In the genomic region with DNA sequence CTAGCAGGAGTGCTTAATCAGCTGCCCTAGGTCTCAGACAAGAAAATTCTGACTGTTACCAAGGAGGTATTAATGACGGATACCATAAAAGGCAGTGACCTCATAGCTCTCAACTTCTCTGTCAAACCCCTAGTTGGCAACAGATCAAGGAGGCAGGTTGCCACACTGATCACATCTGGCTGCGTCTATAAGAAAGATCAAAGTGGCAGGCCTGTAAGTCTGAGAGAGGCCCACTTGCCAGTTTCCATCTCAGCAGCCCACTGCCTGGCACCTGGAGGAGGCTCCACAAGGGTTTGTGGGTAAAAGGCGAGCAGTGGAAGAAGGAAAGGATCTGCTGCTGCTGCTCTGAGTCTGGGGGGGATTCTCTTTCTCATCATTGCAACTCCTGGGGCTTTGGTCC, we compare ENCODE assay signal across 22 cellular contexts.
"Had no signal": no experiment of that assay in that cellular context is flagged by ENCODE, and none has a peak within 500 bp of the region (broad histone marks: within the 10 kb centered on the region; RNA-seq: fewer than 3 reads in every experiment).

No MANE protein-coding gene starts in this region.

- DNase-seq: dermis blood vessel endothelial cell; effector memory CD4-positive, alpha-beta T cell; foreskin melanocyte; glutamatergic neuron; hypothalamus; left ventricle myocardium superior; lower lobe of right lung; mucosa of descending colon; naive B cell; stimulated activated CD4-positive, alpha-beta T cell treated with anti-CD3 and anti-CD28 coated beads, Interleukin-4, amount 100 ng/mL, for 4 hours; stimulated activated naive CD4-positive, alpha-beta T cell; stimulated activated naive CD8-positive, alpha-beta T cell treated with anti-CD3 and anti-CD28 coated beads, Interleukin-15, amount 100 ng/mL, for 72 hours; thyroid gland; trophoblast cell had no signal

- H3K4me1 Mint-ChIP-seq: naive B cell; stimulated activated naive CD8-positive, alpha-beta T cell treated with anti-CD3 and anti-CD28 coated beads, Interleukin-15, amount 100 ng/mL, for 72 hours had no signal

- H3K4me1 ChIP-seq: lower lobe of right lung, parathyroid adenoma, thyroid gland, vagina had no signal

- H3K27me3 ChIP-seq: esophagus muscularis mucosa, suprapubic skin, thyroid gland, vagina had no signal

- H3K4me3 ChIP-seq: coronary artery, esophagus muscularis mucosa, lower lobe of right lung, mucosa of descending colon, suprapubic skin, thyroid gland, vagina had no signal

- H3K36me3 Mint-ChIP-seq: naive B cell; natural killer cell treated with Interleukin-12 subunit alpha and Interleukin-12 subunit beta and Interleukin-15 and Interleukin-18, amount 100 ng/mL, for 72 hours had no signal

- H3K27ac Mint-ChIP-seq: naive B cell; natural killer cell treated with Interleukin-12 subunit alpha and Interleukin-12 subunit beta and Interleukin-15 and Interleukin-18, amount 100 ng/mL, for 72 hours; progenitor cell of endocrine pancreas; stimulated activated naive CD8-positive, alpha-beta T cell treated with anti-CD3 and anti-CD28 coated beads, Interleukin-15, amount 100 ng/mL, for 72 hours had no signal

- H3K79me2 ChIP-seq: parathyroid adenoma had no signal

- H3K4me3 Mint-ChIP-seq: naive B cell; natural killer cell treated with Interleukin-12 subunit alpha and Interleukin-12 subunit beta and Interleukin-15 and Interleukin-18, amount 100 ng/mL, for 72 hours; neural crest cell; stimulated activated naive CD8-positive, alpha-beta T cell treated with anti-CD3 and anti-CD28 coated beads, Interleukin-15, amount 100 ng/mL, for 72 hours had no signal

- H3K36me3 ChIP-seq: esophagus muscularis mucosa, lower lobe of right lung, suprapubic skin, thyroid gland, vagina had no signal

- H3K27ac ChIP-seq: coronary artery, esophagus muscularis mucosa, lower lobe of right lung, parathyroid adenoma, suprapubic skin, thyroid gland, vagina had no signal

- H3K9ac ChIP-seq: parathyroid adenoma had no signal

- H2AFZ ChIP-seq: parathyroid adenoma had no signal

- H3K9me3 ChIP-seq: esophagus muscularis mucosa, lower lobe of right lung, mucosa of descending colon, suprapubic skin, thyroid gland, vagina had no signal

- H3K9me3 Mint-ChIP-seq: neural crest cell; stimulated activated naive CD8-positive, alpha-beta T cell treated with anti-CD3 and anti-CD28 coated beads, Interleukin-15, amount 100 ng/mL, for 72 hours had no signal
